ENCODE assay signal across 8 cellular contexts in the genomic region with DNA sequence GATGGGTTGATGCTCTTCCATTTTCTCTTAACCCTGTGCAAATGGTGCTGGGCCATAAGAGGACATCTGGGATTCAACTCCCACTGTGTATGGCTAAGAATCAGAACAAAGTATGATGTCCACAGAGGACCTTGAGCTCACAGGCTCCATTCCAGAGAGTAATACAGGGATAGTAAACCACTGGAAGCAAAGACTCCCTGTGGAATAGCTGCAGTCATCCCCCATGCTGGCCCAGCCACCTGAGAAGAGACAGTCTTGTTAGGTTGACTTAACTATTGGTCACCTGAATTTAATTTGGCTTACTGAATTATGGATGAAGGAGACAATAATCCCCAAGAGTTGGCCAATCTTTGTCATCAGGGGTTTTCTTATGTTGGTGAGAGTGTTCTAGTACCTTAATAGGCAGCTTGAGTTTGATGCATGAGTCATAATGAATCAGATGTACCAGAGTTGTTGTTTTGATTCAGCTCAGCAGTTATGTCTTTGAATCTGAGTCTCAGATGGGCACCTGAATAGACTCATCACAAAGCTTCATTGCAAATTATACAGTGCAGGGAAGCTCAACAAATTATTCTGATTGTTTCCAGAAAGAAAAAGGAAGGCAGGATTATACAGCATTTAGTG.
DNase-seq lines count a peak whose midpoint lies in the region; ATAC-seq lines count a peak whose summit lies in the region.

No MANE protein-coding gene starts in this region.

- peaks cover 10 to 42% (median 21%) of the 10 kb centered on the region in 11 donors for H3K9me3 Mint-ChIP-seq in naive thymus-derived CD4-positive, alpha-beta T cell
- H3K9me3 Mint-ChIP-seq in activated CD4-positive, alpha-beta T cell treated with anti-CD3 and anti-CD28 coated beads, Interleukin-2, amount 10 ng/mL, durations not matched to agents 7 days and 5 days, result peaks cover 12% of the 10 kb centered on the region
- H3K9me3 Mint-ChIP-seq in CD8-positive, alpha-beta memory T cell, result peaks cover 16 to 27% (median 20%) of the 10 kb centered on the region in 5 donors

- H3K4me3 ChIP-seq in naive thymus-derived CD4-positive, alpha-beta T cell (ENCODE audit: low read length), result no peak overlapping the region
- H3K4me3 ChIP-seq in CD8-positive, alpha-beta memory T cell (ENCODE audit: low read length), result no peak overlapping the region

- H3K36me3 ChIP-seq in naive thymus-derived CD4-positive, alpha-beta T cell (ENCODE audit: control insufficient read depth in 2 of 3, insufficient read depth in 3 of 3, low read length in 3 of 3), result no peaks in the 10 kb centered on the region
- H3K36me3 ChIP-seq in CD8-positive, alpha-beta memory T cell (ENCODE audit: insufficient read depth, low read length), result no peaks in the 10 kb centered on the region

- H3K27me3 ChIP-seq in naive thymus-derived CD4-positive, alpha-beta T cell (ENCODE audit: control insufficient read depth in 2 of 2, insufficient read depth in 2 of 2, low read length in 2 of 2), result no peaks in the 10 kb centered on the region
- no peaks in the 10 kb centered on the region for H3K27me3 ChIP-seq in CD8-positive, alpha-beta memory T cell (ENCODE audit: insufficient read depth, low read length, poor library complexity, severe bottlenecking)

- H3K4me1 ChIP-seq in naive thymus-derived CD4-positive, alpha-beta T cell (ENCODE audit: control insufficient read depth in 2 of 2, insufficient read depth in 2 of 2, low read length in 2 of 2), result no peaks in the 10 kb centered on the region
- no peaks in the 10 kb centered on the region for H3K4me1 ChIP-seq in CD8-positive, alpha-beta memory T cell (ENCODE audit: insufficient read depth, low read length)

- H3K27ac ChIP-seq in naive thymus-derived CD4-positive, alpha-beta T cell (ENCODE audit: low read depth, low read length), result no peak overlapping the region
- no peak overlapping the region for H3K27ac ChIP-seq in CD8-positive, alpha-beta memory T cell (ENCODE audit: low read depth, low read length)

- intact Hi-C loops in naive thymus-derived CD4-positive, alpha-beta T cell (cut with micrococcal nuclease), result no loop called here
- intact Hi-C loops in posterior vena cava (cut with DNase I), result no loop called here

- peak; percentile 67 for DNase-seq in EH (ENCODE audit: low read depth)
- peak; percentile 40 for DNase-seq in NAMALWA (ENCODE audit: low spot score)
- peak; percentile 63 for DNase-seq in glomerular endothelial cell (ENCODE audit: extremely low read depth, low read depth, low spot score)
- no peak for DNase-seq in naive thymus-derived CD4-positive, alpha-beta T cell
- no peak for DNase-seq in activated CD4-positive, alpha-beta T cell treated with anti-CD3 and anti-CD28 coated beads, Interleukin-2, amount 10 ng/mL, durations not matched to agents 7 days and 5 days
- no peak for DNase-seq in posterior vena cava (ENCODE audit: low spot score)
- DNase-seq in CD8-positive, alpha-beta memory T cell, result no peak

- H3K4me1 Mint-ChIP-seq in naive thymus-derived CD4-positive, alpha-beta T cell, result no peaks in the 10 kb centered on the region
- H3K4me1 Mint-ChIP-seq in activated CD4-positive, alpha-beta T cell treated with anti-CD3 and anti-CD28 coated beads, Interleukin-2, amount 10 ng/mL, durations not matched to agents 7 days and 5 days, result peaks cover 4% of the 10 kb centered on the region
- no peaks in the 10 kb centered on the region for H3K4me1 Mint-ChIP-seq in CD8-positive, alpha-beta memory T cell

- peak; percentile 41 for ATAC-seq in GM21825 (IDR thresholded peaks at IDR 0.05; ENCODE audit: unreplicated experiment)
- ATAC-seq in naive thymus-derived CD4-positive, alpha-beta T cell, result no peak

- H3K27me3 Mint-ChIP-seq in naive thymus-derived CD4-positive, alpha-beta T cell, result peaks cover 10 to 31% (median 17%) of the 10 kb centered on the region in 5 donors
- H3K27me3 Mint-ChIP-seq in activated CD4-positive, alpha-beta T cell treated with anti-CD3 and anti-CD28 coated beads, Interleukin-2, amount 10 ng/mL, durations not matched to agents 7 days and 5 days, result peaks cover 13% of the 10 kb centered on the region
- peaks cover 17 to 36% of the 10 kb centered on the region in 2 donors for H3K27me3 Mint-ChIP-seq in CD8-positive, alpha-beta memory T cell

- peaks cover 1 to 15% (median 5%) of the 10 kb centered on the region in 5 donors for H3K36me3 Mint-ChIP-seq in naive thymus-derived CD4-positive, alpha-beta T cell
- H3K36me3 Mint-ChIP-seq in activated CD4-positive, alpha-beta T cell treated with anti-CD3 and anti-CD28 coated beads, Interleukin-2, amount 10 ng/mL, durations not matched to agents 7 days and 5 days (ENCODE audit: low read depth), result no peaks in the 10 kb centered on the region
- peaks cover 0 to 8% (median 0%) of the 10 kb centered on the region in 3 donors for H3K36me3 Mint-ChIP-seq in CD8-positive, alpha-beta memory T cell

- CTCF ChIA-PET in naive thymus-derived CD4-positive, alpha-beta T cell (lab: Charles Lee), result interaction anchor here (1.0 kb wide), 1 partner anchor 32 kb away, joined by 4 read pairs; no protein-coding TSS in a partner anchor
- CTCF ChIA-PET in activated CD4-positive, alpha-beta T cell treated with anti-CD3 and anti-CD28 coated beads, Interleukin-2, amount 10 ng/mL, durations not matched to agents 7 days and 5 days (lab: Charles Lee), result interaction anchor here (1.0 to 1.4 kb wide), 3 partner anchors 20 to 37 kb away, joined by 3 read pairs; no protein-coding TSS in a partner anchor
- CTCF ChIA-PET in CD8-positive, alpha-beta memory T cell (lab: Charles Lee), result no interaction called here

- peaks cover 0 to 7% (median 0%) of the 10 kb centered on the region in 3 experiments for H3K9me3 ChIP-seq in naive thymus-derived CD4-positive, alpha-beta T cell (ENCODE audit: control insufficient read depth in 2 of 3, low read length in 3 of 3)
- H3K9me3 ChIP-seq in CD8-positive, alpha-beta memory T cell (ENCODE audit: low read length), result no peaks in the 10 kb centered on the region

- POLR2A ChIA-PET in naive thymus-derived CD4-positive, alpha-beta T cell (lab: Charles Lee), result no interaction called here
- POLR2A ChIA-PET in activated CD4-positive, alpha-beta T cell treated with anti-CD3 and anti-CD28 coated beads, Interleukin-2, amount 10 ng/mL, durations not matched to agents 7 days and 5 days (lab: Charles Lee), result no interaction called here
- POLR2A ChIA-PET in CD8-positive, alpha-beta memory T cell (lab: Charles Lee), result no interaction called here

- H3K4me3 Mint-ChIP-seq in naive thymus-derived CD4-positive, alpha-beta T cell, result no peak overlapping the region
- no peak overlapping the region for H3K4me3 Mint-ChIP-seq in activated CD4-positive, alpha-beta T cell treated with anti-CD3 and anti-CD28 coated beads, Interleukin-2, amount 10 ng/mL, durations not matched to agents 7 days and 5 days
- H3K4me3 Mint-ChIP-seq in CD8-positive, alpha-beta memory T cell, result no peak overlapping the region

- no peak overlapping the region for H3K27ac Mint-ChIP-seq in naive thymus-derived CD4-positive, alpha-beta T cell
- H3K27ac Mint-ChIP-seq in activated CD4-positive, alpha-beta T cell treated with anti-CD3 and anti-CD28 coated beads, Interleukin-2, amount 10 ng/mL, durations not matched to agents 7 days and 5 days, result no peak overlapping the region
- no peak overlapping the region for H3K27ac Mint-ChIP-seq in CD8-positive, alpha-beta memory T cell

Comparison
In these comparisons a context has a peak if more than half of its experiments do, and no peak if none do; other contexts are left out.
1. DNase-seq: peak in EH (single experiment), NAMALWA (single experiment) and glomerular endothelial cell (single experiment); none in naive thymus-derived CD4-positive, alpha-beta T cell (0 of 9), activated CD4-positive, alpha-beta T cell treated with anti-CD3 and anti-CD28 coated beads, Interleukin-2, amount 10 ng/mL, durations not matched to agents 7 days and 5 days (single experiment), posterior vena cava (single experiment) and CD8-positive, alpha-beta memory T cell (0 of 5).